Comparison of ENCODE assay signal across 9 cellular contexts in genomic region chr1:205528446-205528886, GRCh38. TPM values are rescaled to one million over a fixed set of nuclear protein-coding genes. Genes with fewer than 3 reads are reported as not detected.
DNase-seq lines count a peak whose midpoint lies in the region; ATAC-seq and TF ChIP-seq lines count a peak whose summit lies in the region.
"Had no signal": no experiment of that assay in that cellular context is flagged by ENCODE, and none has a peak within 500 bp of the region (broad histone marks: within the 10 kb centered on the region; RNA-seq: fewer than 3 reads in every experiment).

No MANE protein-coding gene starts in this region.

- H3K4me3 ChIP-seq in BE2C (ENCODE audit: low read depth, low read length) = peak overlapping the region; percentile 67
- H3K4me3 ChIP-seq in HEK293 (ENCODE audit: low read depth, low read length) = no peak overlapping the region
- H3K4me3 ChIP-seq in lower lobe of right lung = peak overlapping the region; percentile 42

- H3K27me3 ChIP-seq in BE2C (no peaks in the 10 kb centered on the region), lower lobe of right lung (ENCODE audit: low read depth) (no peaks in the 10 kb centered on the region)

- H3K27me3 Mint-ChIP-seq in T-helper 17 cell = peaks cover 31% of the 10 kb centered on the region
- H3K27me3 Mint-ChIP-seq: activated naive CD8-positive, alpha-beta T cell treated with anti-CD3 and anti-CD28 coated beads, Interleukin-2, amount 10 ng/mL, durations not matched to agents 7 days and 5 days had no signal

- H3K36me3 ChIP-seq in BE2C = no peaks in the 10 kb centered on the region
- peaks cover 0 to 25% of the 10 kb centered on the region in 2 experiments; a peak in 1 of 3 replicates for H3K36me3 ChIP-seq in HEK293 (ENCODE audit: control insufficient read depth in 2 of 2, insufficient read depth in 1 of 2, low read length in 2 of 2)
- H3K36me3 ChIP-seq in lower lobe of right lung = peaks cover 38% of the 10 kb centered on the region

- H3K4me1 ChIP-seq in BE2C (peaks cover 5% of the 10 kb centered on the region), HEK293 (ENCODE audit: control insufficient read depth, insufficient read depth, low read length) (no peaks in the 10 kb centered on the region), lower lobe of right lung (peaks cover 10% of the 10 kb centered on the region)

- no peak overlapping the region for H3K4me3 Mint-ChIP-seq in T-helper 17 cell

- H3K27ac Mint-ChIP-seq in T-helper 17 cell = peak overlapping the region; percentile 43
- H3K27ac Mint-ChIP-seq: activated naive CD8-positive, alpha-beta T cell treated with anti-CD3 and anti-CD28 coated beads, Interleukin-2, amount 10 ng/mL, durations not matched to agents 7 days and 5 days had no signal

- CTCF ChIA-PET in HEK293 (lab: Yijun Ruan, JAX) = interaction anchor here (0.6 to 5.5 kb wide), 20 partner anchors 9 to 449 kb away, joined by 3 to 79 read pairs (median 6); no protein-coding TSS in a partner anchor

- no peaks in the 10 kb centered on the region for H3K36me3 Mint-ChIP-seq in T-helper 17 cell (ENCODE audit: low read depth)
- H3K36me3 Mint-ChIP-seq: activated naive CD8-positive, alpha-beta T cell treated with anti-CD3 and anti-CD28 coated beads, Interleukin-2, amount 10 ng/mL, durations not matched to agents 7 days and 5 days had no signal

- POLR2A ChIA-PET in HEK293 (lab: Yijun Ruan, JAX) = interaction anchor here (0.6 kb wide), 1 partner anchor 293 kb away, joined by 8 read pairs; no protein-coding TSS in a partner anchor

- H3K27ac ChIP-seq in HEK293 (ENCODE audit: extremely low read depth, low read depth, low read length) (no peak overlapping the region), lower lobe of right lung (no peak overlapping the region)

- H3K9me3 ChIP-seq in BE2C = no peaks in the 10 kb centered on the region
- no peaks in the 10 kb centered on the region for H3K9me3 ChIP-seq in HEK293 (ENCODE audit: control insufficient read depth, insufficient read depth, low read depth, low read length)
- no peaks in the 10 kb centered on the region for H3K9me3 ChIP-seq in T-helper 17 cell (ENCODE audit: control insufficient read depth, low read length, poor library complexity, severe bottlenecking)
- no peaks in the 10 kb centered on the region for H3K9me3 ChIP-seq in lower lobe of right lung

- no peak for DNase-seq in BE2C
- no peak for DNase-seq in T-helper 17 cell
- no peak for DNase-seq in lower lobe of right lung
- no peak for DNase-seq in NOMO-1 treated with dmso at 0.1 percent for 144 hours (lab: John Stamatoyannopoulos, UW; ENCODE audit: unreplicated experiment)
- DNase-seq in NCI-H1092 (lab: John Stamatoyannopoulos, UW) = no peak

- TF ChIP-seq CTCF in BE2C (IDR thresholded peaks at IDR 0.05; ENCODE audit: low read depth, low read length) (no peak), HEK293 (tag by site-specific recombination; IDR thresholded peaks at IDR 0.05) (no peak), lower lobe of right lung (IDR thresholded peaks at IDR 0.05) (no peak)

- no peak for ATAC-seq in T-helper 17 cell
- no peak for ATAC-seq in lower lobe of right lung
- no peak for ATAC-seq in HG02870 (IDR thresholded peaks at IDR 0.05; ENCODE audit: unreplicated experiment)
- ATAC-seq in GM21576 (IDR thresholded peaks at IDR 0.05; ENCODE audit: unreplicated experiment) = no peak

- H3K4me1 Mint-ChIP-seq in T-helper 17 cell = peaks cover 6% of the 10 kb centered on the region
- H3K4me1 Mint-ChIP-seq: activated naive CD8-positive, alpha-beta T cell treated with anti-CD3 and anti-CD28 coated beads, Interleukin-2, amount 10 ng/mL, durations not matched to agents 7 days and 5 days had no signal

- intact Hi-C loops in lower lobe of right lung (cut with DNase I) = no loop called here

TF ChIP-seq in HEK293, 187 proteins besides CTCF, POLR2A, EP300 and RAD21 (continues in another document):
- no peak for TF ChIP-seq ZNF324 (tag by site-specific recombination; IDR thresholded peaks at IDR 0.05)
- no peak for TF ChIP-seq ZBTB49 (tag by site-specific recombination; IDR thresholded peaks at IDR 0.05; ENCODE audit: low read depth)
- TF ChIP-seq ZNF76 (tag by site-specific recombination; IDR thresholded peaks at IDR 0.05; ENCODE audit: borderline replicate concordance, low read depth) = no peak
- TF ChIP-seq ZBTB10 (tag by site-specific recombination; IDR thresholded peaks at IDR 0.05) = no peak
- TF ChIP-seq ZNF184 (tag by site-specific recombination; IDR thresholded peaks at IDR 0.05) = no peak
- TF ChIP-seq ZNF354C (tag by site-specific recombination; IDR thresholded peaks at IDR 0.05; ENCODE audit: borderline replicate concordance, low read depth) = no peak
- no peak for TF ChIP-seq ZNF211 (tag by site-specific recombination; IDR thresholded peaks at IDR 0.05; ENCODE audit: low read depth)
- TF ChIP-seq ZNF19 (tag by site-specific recombination; IDR thresholded peaks at IDR 0.05; ENCODE audit: low read depth) = no peak
- TF ChIP-seq ZNF530 (tag by site-specific recombination; IDR thresholded peaks at IDR 0.05; ENCODE audit: low read depth) = no peak
- no peak for TF ChIP-seq ZNF223 (tag by site-specific recombination; IDR thresholded peaks at IDR 0.05)
- no peak for TF ChIP-seq ZNF404 (tag by site-specific recombination; IDR thresholded peaks at IDR 0.05)
- TF ChIP-seq ZNF677 (tag by site-specific recombination; IDR thresholded peaks at IDR 0.05) = no peak
- TF ChIP-seq OVOL3 (tag by site-specific recombination; IDR thresholded peaks at IDR 0.05) = no peak
- TF ChIP-seq PRDM1 (tag by site-specific recombination; IDR thresholded peaks at IDR 0.05) = peak; percentile 97
- TF ChIP-seq TSHZ1 (tag by site-specific recombination; IDR thresholded peaks at IDR 0.05; ENCODE audit: borderline replicate concordance) = no peak
- TF ChIP-seq ZNF707 (tag by site-specific recombination; IDR thresholded peaks at IDR 0.05) = no peak
- TF ChIP-seq ZNF529 (tag by site-specific recombination; IDR thresholded peaks at IDR 0.05; ENCODE audit: insufficient replicate concordance) = no peak

RNA-seq across cellular contexts. Expression of gene CDK18, which starts 24.0 kb away (rescaled TPM):
- 3.4 TPM for polyA plus RNA-seq in BE2C (2012; ENCODE audit: insufficient read depth, insufficient read length, low read depth)
- 1 to 10 TPM in 1 of 2 donors, under 1 TPM in 1; 0.94 to 1.7 TPM for total RNA-seq in T-helper 17 cell
- 36.6 TPM for total RNA-seq in lower lobe of right lung

Comparison
In these comparisons a context has a peak if more than half of its experiments do, and no peak if none do; other contexts are left out.
1. RNA of gene CDK18, which starts 24.0 kb away (total RNA-seq): 36.6 TPM in lower lobe of right lung (single experiment); 0.94 to 1.7 TPM in T-helper 17 cell; every median in the first group is over 10 times any median in the second.